Comparison of ENCODE assay signal across 1 cellular context in genomic region chr17:48059125-48059668, GRCh38.
TF ChIP-seq lines count a peak whose summit lies in the region.

No MANE protein-coding gene starts in this region.

TF ChIP-seq in H1, 55 proteins besides CTCF, POLR2A, EP300 and RAD21:
- TF ChIP-seq KDM5A (IDR thresholded peaks at IDR 0.05; ENCODE audit: low read length), result no peak
- no peak for TF ChIP-seq RNF2 (IDR thresholded peaks at IDR 0.05; ENCODE audit: borderline replicate concordance, low read depth, low read length, missing control alignments, poor library complexity, severe bottlenecking)
- TF ChIP-seq CEBPB (IDR thresholded peaks at IDR 0.05; ENCODE audit: low read depth, low read length), result no peak
- TF ChIP-seq KDM1A (IDR thresholded peaks at IDR 0.05; ENCODE audit: borderline replicate concordance, low read length), result no peak
- TF ChIP-seq TAF1 (IDR thresholded peaks at IDR 0.05; ENCODE audit: low read depth, low read length), result no peak
- no peak for TF ChIP-seq ZNF274 (IDR thresholded peaks at IDR 0.05; ENCODE audit: borderline replicate concordance, extremely low read depth, low read length)
- no peak for TF ChIP-seq SP1 (IDR thresholded peaks at IDR 0.05; ENCODE audit: low read depth, low read length)
- TF ChIP-seq, protein P1, sequence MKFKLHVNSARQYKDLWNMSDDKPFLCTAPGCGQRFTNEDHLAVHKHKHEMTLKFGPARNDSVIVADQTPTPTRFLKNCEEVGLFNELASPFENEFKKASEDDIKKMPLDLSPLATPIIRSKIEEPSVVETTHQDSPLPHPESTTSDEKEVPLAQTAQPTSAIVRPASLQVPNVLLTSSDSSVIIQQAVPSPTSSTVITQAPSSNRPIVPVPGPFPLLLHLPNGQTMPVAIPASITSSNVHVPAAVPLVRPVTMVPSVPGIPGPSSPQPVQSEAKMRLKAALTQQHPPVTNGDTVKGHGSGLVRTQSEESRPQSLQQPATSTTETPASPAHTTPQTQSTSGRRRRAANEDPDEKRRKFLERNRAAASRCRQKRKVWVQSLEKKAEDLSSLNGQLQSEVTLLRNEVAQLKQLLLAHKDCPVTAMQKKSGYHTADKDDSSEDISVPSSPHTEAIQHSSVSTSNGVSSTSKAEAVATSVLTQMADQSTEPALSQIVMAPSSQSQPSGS (IDR thresholded peaks at IDR 0.05; ENCODE audit: low read length), result no peak
- no peak for TF ChIP-seq NANOG (IDR thresholded peaks at IDR 0.05; ENCODE audit: insufficient read depth, low read depth, low read length, poor library complexity, severe bottlenecking)
- no peak for TF ChIP-seq NRF1 (IDR thresholded peaks at IDR 0.05; ENCODE audit: low read depth, low read length)
- no peak for TF ChIP-seq CBX8 (IDR thresholded peaks at IDR 0.05; ENCODE audit: borderline replicate concordance, low read depth, low read length)
